In genomic region chr12:46499901-46500300, GRCh38 we compare ENCODE assay signal across 22 cellular contexts.
DNase-seq lines count a peak whose midpoint lies in the region; ATAC-seq and TF ChIP-seq lines count a peak whose summit lies in the region.
"Had no signal": no experiment of that assay in that cellular context is flagged by ENCODE, and none has a peak within 500 bp of the region (broad histone marks: within the 10 kb centered on the region; RNA-seq: fewer than 3 reads in every experiment).

No MANE protein-coding gene starts in this region.

- peak; percentile 45 for DNase-seq in GM06990 (ENCODE audit: extremely low read depth, insufficient read length)
- no peak for DNase-seq in HuH-7 (ENCODE audit: low spot score)
- DNase-seq in NOMO-1 treated with dmso at 0.1 percent for 144 hours (lab: John Stamatoyannopoulos, UW; ENCODE audit: unreplicated experiment), result no peak
- no peak for DNase-seq in right lobe of liver
- no peak for DNase-seq in DMS 273 (lab: John Stamatoyannopoulos, UW; ENCODE audit: unreplicated experiment)
- DNase-seq: 8988T; activated naive CD4-positive, alpha-beta T cell treated with anti-CD3 and anti-CD28 coated beads, Interleukin-2, amount 10 ng/mL, durations not matched to agents 7 days and 5 days; CD4-positive, CD25-positive, alpha-beta regulatory T cell; dorsolateral prefrontal cortex; esophagus squamous epithelium; GM23248; heart left ventricle; Karpas-422; midbrain; NCI-H146; Peyer's patch had no signal

- WGBS in right lobe of liver (ENCODE audit: insufficient coverage, low coverage, low lambda C conversion rate, missing lambda C conversion rate), result 89% methylated on average over 2 of the region's 2 CpGs

- peaks cover 0 to 3% (median 1%) of the 10 kb centered on the region in 4 donors for H3K4me1 ChIP-seq in right lobe of liver
- H3K4me1 ChIP-seq: esophagus squamous epithelium, Peyer's patch had no signal

- H3K27me3 ChIP-seq in GM06990 (replicated peaks; ENCODE audit: control insufficient read depth, insufficient read depth, low read length) (no peaks in the 10 kb centered on the region), right lobe of liver (no peaks in the 10 kb centered on the region)
- H3K27me3 ChIP-seq: dorsolateral prefrontal cortex, esophagus squamous epithelium, heart left ventricle, neutrophil, Peyer's patch had no signal

- peaks cover 0 to 5% (median 0%) of the 10 kb centered on the region in 4 donors for H3K9me3 ChIP-seq in right lobe of liver
- H3K9me3 ChIP-seq: neutrophil, Peyer's patch had no signal

- TF ChIP-seq POLR2A in right lobe of liver (IDR thresholded peaks at IDR 0.05), result no peak

- H3K27ac ChIP-seq in right lobe of liver, result no peak overlapping the region
- H3K27ac ChIP-seq: dorsolateral prefrontal cortex, esophagus squamous epithelium, GM23248, heart left ventricle, HL-60, neutrophil, Peyer's patch had no signal

- H3K36me3 ChIP-seq in GM06990 (ENCODE audit: control insufficient read depth, insufficient read depth, low read length) (no peaks in the 10 kb centered on the region), right lobe of liver (no peaks in the 10 kb centered on the region)
- H3K36me3 ChIP-seq: esophagus squamous epithelium, heart left ventricle, neutrophil, Peyer's patch had no signal

- intact Hi-C loops in right lobe of liver (cut with DNase I), result no loop called here

- TF ChIP-seq CTCF in GM06990 (IDR thresholded peaks at IDR 0.05; ENCODE audit: insufficient read depth, low read length, poor library complexity, severe bottlenecking) (no peak), right lobe of liver (IDR thresholded peaks at IDR 0.05) (no peak)

- no peak overlapping the region for H3K4me3 ChIP-seq in GM06990 (replicated peaks; ENCODE audit: low read depth, low read length)
- H3K4me3 ChIP-seq in right lobe of liver, result no peak overlapping the region
- H3K4me3 ChIP-seq: dorsolateral prefrontal cortex, esophagus squamous epithelium, GM23248, heart left ventricle, Peyer's patch had no signal

- ATAC-seq in GM19328 (IDR thresholded peaks at IDR 0.05; ENCODE audit: unreplicated experiment), result peak; percentile 62
- peak; percentile 91 for ATAC-seq in HG02610 (IDR thresholded peaks at IDR 0.05; ENCODE audit: unreplicated experiment)
- ATAC-seq in HG03139 (IDR thresholded peaks at IDR 0.05; ENCODE audit: unreplicated experiment), result peak; percentile 58
- ATAC-seq in right lobe of liver, result no peak
- ATAC-seq: heart left ventricle; stimulated activated effector memory CD8-positive, alpha-beta T cell treated with anti-CD3 and anti-CD28 coated beads, Interleukin-12 subunit alpha, Interleukin-12 subunit beta, amount 100 ng/mL, for 72 hours had no signal

Comparison
In these comparisons a context has a peak if more than half of its experiments do, and no peak if none do; other contexts are left out.
1. ATAC-seq: peak in GM19328 (single experiment), HG02610 (single experiment) and HG03139 (single experiment); none in right lobe of liver (0 of 4).